11 cellular contexts compared by ENCODE assay signal in genomic region chr12:102483466-102483865, GRCh38. TPM values are rescaled to one million over a fixed set of nuclear protein-coding genes. Genes with fewer than 3 reads are reported as not detected.
DNase-seq lines count a peak whose midpoint lies in the region; ATAC-seq and TF ChIP-seq lines count a peak whose summit lies in the region.
"Had no signal": no experiment of that assay in that cellular context is flagged by ENCODE, and none has a peak within 500 bp of the region (broad histone marks: within the 10 kb centered on the region; RNA-seq: fewer than 3 reads in every experiment).

No MANE protein-coding gene starts in this region.

- peak overlapping the region; percentile 96 for H2AFZ ChIP-seq in ACC112 (ENCODE audit: low read length, unreplicated experiment)
- H2AFZ ChIP-seq in OCI-LY3 (ENCODE audit: low read depth, low read length), result no peak overlapping the region

- peaks cover 4% of the 10 kb centered on the region for H3K4me1 Mint-ChIP-seq in endothelial cell (ENCODE audit: unreplicated experiment)

- H3K36me3 ChIP-seq in ACC112 (ENCODE audit: insufficient read depth, low read length), result no peaks in the 10 kb centered on the region
- no peaks in the 10 kb centered on the region for H3K36me3 ChIP-seq in OCI-LY3 (replicated peaks; ENCODE audit: low read depth, low read length)
- H3K36me3 ChIP-seq in WERI-Rb-1, result no peaks in the 10 kb centered on the region
- H3K36me3 ChIP-seq: neutrophil had no signal

- no peak overlapping the region for H3K4me3 Mint-ChIP-seq in endothelial cell (ENCODE audit: unreplicated experiment)

- H3K27me3 Mint-ChIP-seq in endothelial cell (ENCODE audit: unreplicated experiment), result peaks cover 1% of the 10 kb centered on the region

- H3K9me3 Mint-ChIP-seq in endothelial cell (ENCODE audit: unreplicated experiment), result no peaks in the 10 kb centered on the region

- ATAC-seq in GM18909 (IDR thresholded peaks at IDR 0.05; ENCODE audit: poor library complexity, unreplicated experiment), result peak; percentile 62
- peak; percentile 48 for ATAC-seq in HG02763 (IDR thresholded peaks at IDR 0.05; ENCODE audit: unreplicated experiment)
- ATAC-seq: foreskin keratinocyte, Panc1 had no signal

- peaks cover 18% of the 10 kb centered on the region for H3K27me3 ChIP-seq in ACC112 (ENCODE audit: insufficient read depth, low read length)
- no peaks in the 10 kb centered on the region for H3K27me3 ChIP-seq in OCI-LY3 (ENCODE audit: low read depth, low read length)
- no peaks in the 10 kb centered on the region for H3K27me3 ChIP-seq in WERI-Rb-1 (ENCODE audit: insufficient read depth, low read depth, severe bottlenecking)

- H3K9me3 ChIP-seq in OCI-LY3 (ENCODE audit: insufficient read depth, low read length) (no peaks in the 10 kb centered on the region), WERI-Rb-1 (ENCODE audit: severe bottlenecking) (no peaks in the 10 kb centered on the region)
- H3K9me3 ChIP-seq: neutrophil had no signal

- H3K27ac ChIP-seq in ACC112 (ENCODE audit: low read depth, low read length) (no peak overlapping the region), OCI-LY3 (ENCODE audit: low read length) (no peak overlapping the region), WERI-Rb-1 (no peak overlapping the region)
- H3K27ac ChIP-seq: foreskin keratinocyte, neutrophil had no signal

- H3K4me3 ChIP-seq in ACC112 (ENCODE audit: low read depth, low read length) (no peak overlapping the region), OCI-LY3 (ENCODE audit: low read length) (no peak overlapping the region), WERI-Rb-1 (ENCODE audit: low read depth, low read length) (no peak overlapping the region)

- H3K4me2 ChIP-seq in OCI-LY3 (ENCODE audit: low read length), result peak overlapping the region; percentile 10; the same call in 1 of the 2 replicates

- H3K36me3 Mint-ChIP-seq in endothelial cell (ENCODE audit: low read depth, unreplicated experiment), result no peaks in the 10 kb centered on the region

- no peaks in the 10 kb centered on the region for H4K20me1 ChIP-seq in OCI-LY3 (ENCODE audit: insufficient read depth, low read length)

- H3K79me2 ChIP-seq in ACC112 (ENCODE audit: control insufficient read depth, insufficient read depth, low read length, unreplicated experiment) (no peaks in the 10 kb centered on the region), OCI-LY3 (ENCODE audit: low read length) (no peaks in the 10 kb centered on the region)

- H3K4me1 ChIP-seq in ACC112 (ENCODE audit: control insufficient read depth, insufficient read depth, low read length, unreplicated experiment) (peaks cover 12% of the 10 kb centered on the region), OCI-LY3 (ENCODE audit: low read length) (peaks cover 32% of the 10 kb centered on the region)
- H3K4me1 ChIP-seq: foreskin keratinocyte had no signal

- intact Hi-C loops in head of caudate nucleus (cut with DNase I), result no loop called here

- DNase-seq in head of caudate nucleus (no peak), WERI-Rb-1 (no peak), endothelial cell (ENCODE audit: low spot score) (no peak)
- no peak for DNase-seq in stimulated activated naive CD4-positive, alpha-beta T cell (lab: John Stamatoyannopoulos, UW)
- DNase-seq: foreskin keratinocyte had no signal

- no peak overlapping the region for H3K27ac Mint-ChIP-seq in endothelial cell (ENCODE audit: unreplicated experiment)

- no peak overlapping the region for H3K9ac ChIP-seq in OCI-LY3 (ENCODE audit: low read length)

- TF ChIP-seq CTCF in OCI-LY3 (IDR thresholded peaks at IDR 0.05; ENCODE audit: low read depth, low read length) (no peak), WERI-Rb-1 (IDR thresholded peaks at IDR 0.05; ENCODE audit: low read depth, low read length) (no peak), endothelial cell (IDR thresholded peaks at IDR 0.05; ENCODE audit: unreplicated experiment) (no peak)

RNA-seq across cellular contexts. Expression of gene IGF1, which starts 3.1 kb away (rescaled TPM):
- 3.4 TPM for total RNA-seq in endothelial cell (ENCODE audit: unreplicated experiment)
- total RNA-seq: foreskin keratinocyte had no signal
